In the genomic region with DNA sequence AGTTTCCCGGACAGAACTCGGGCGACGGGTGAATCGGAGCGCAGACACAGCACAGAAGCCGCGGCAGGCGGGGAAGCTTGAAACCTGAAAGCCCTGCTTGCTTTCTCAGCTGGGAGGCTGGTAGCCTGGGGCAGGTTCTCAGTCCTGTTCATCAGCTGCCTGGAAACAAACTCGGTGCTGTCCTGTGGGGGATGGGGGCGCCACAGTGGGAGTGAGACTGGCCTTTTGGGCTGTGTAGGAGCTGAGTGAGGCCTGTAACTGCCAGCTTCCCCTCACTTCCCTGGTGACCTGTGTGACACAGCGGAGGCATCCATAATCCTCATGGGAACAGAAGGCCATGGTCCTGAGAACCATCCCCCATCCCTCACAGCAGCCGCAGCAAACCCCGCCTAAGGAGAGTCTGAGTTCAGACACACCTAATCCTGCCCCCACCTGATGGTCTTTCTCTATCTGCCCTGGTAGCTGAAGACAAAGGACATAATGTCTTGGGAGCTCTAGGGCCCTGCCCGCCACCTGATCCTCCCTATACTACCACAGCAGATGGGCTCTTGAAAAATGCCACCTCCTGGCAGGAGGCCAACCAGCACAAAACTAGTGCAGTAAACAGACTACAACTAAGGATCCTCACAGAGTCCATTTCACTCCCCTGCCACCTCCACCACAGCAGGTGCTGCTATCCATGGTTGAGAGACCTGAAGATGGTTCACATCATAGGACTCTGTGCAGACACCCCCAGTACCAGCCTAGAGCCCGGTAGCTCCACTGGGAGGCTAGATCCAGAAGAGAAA, we compare ENCODE assay signal across 17 cellular contexts. TPM values are rescaled to one million over a fixed set of nuclear protein-coding genes. Genes with fewer than 3 reads are reported as not detected.
DNase-seq lines count a peak whose midpoint lies in the region; ATAC-seq and TF ChIP-seq lines count a peak whose summit lies in the region.
"Had no signal": no experiment of that assay in that cellular context is flagged by ENCODE, and none has a peak within 500 bp of the region (broad histone marks: within the 10 kb centered on the region; RNA-seq: fewer than 3 reads in every experiment).

No MANE protein-coding gene starts in this region.

- WGBS in transverse colon (ENCODE audit: low coverage in 1 of 2), 2 donors, result 94 to 100% methylated on average over 1 to 16 of the region's 16 CpGs

- DNase-seq in DMS79 (lab: John Stamatoyannopoulos, UW), result peak; percentile 64
- DNase-seq in NCI-H1105 (lab: John Stamatoyannopoulos, UW), result peak; percentile 23
- DNase-seq in NCI-H510A treated with DMSO at 0.1 percent for 48 hours (lab: John Stamatoyannopoulos, UW), result peak; percentile 49
- peak; percentile 83 for DNase-seq in islet precursor cell
- DNase-seq in H4 (ENCODE audit: low spot score), result no peak
- DNase-seq in DMS114 treated with DMSO at 0.1 percent for 48 hours (lab: John Stamatoyannopoulos, UW; ENCODE audit: unreplicated experiment), result no peak
- DNase-seq in transverse colon, result no peak
- DNase-seq: activated CD4-positive, alpha-beta memory T cell treated with anti-CD3 and anti-CD28 coated beads for 36 hours; activated T-cell treated with anti-CD3 and anti-CD28 coated beads, Interleukin-2, amount 50 U/mL, for 24 hours; body of pancreas; mammary epithelial cell; natural killer cell; upper lobe of left lung had no signal

- H3K36me3 ChIP-seq in transverse colon, result no peaks in the 10 kb centered on the region
- H3K36me3 ChIP-seq: upper lobe of left lung had no signal

- H3K27ac ChIP-seq in transverse colon, result no peak overlapping the region
- H3K27ac ChIP-seq: body of pancreas, upper lobe of left lung had no signal

- intact Hi-C loops in transverse colon (cut with DNase I; ENCODE audit: low total_unique reads), result no loop called here

- ATAC-seq in GM18511 (IDR thresholded peaks at IDR 0.05; ENCODE audit: unreplicated experiment), result no peak
- ATAC-seq: activated naive CD4-positive, alpha-beta T cell treated with anti-CD3 and anti-CD28 coated beads, Interleukin-2, amount 50 U/mL, for 72 hours; body of pancreas; natural killer cell; stimulated activated effector memory CD8-positive, alpha-beta T cell treated with anti-CD3 and anti-CD28 coated beads, Interleukin-12 subunit alpha, Interleukin-12 subunit beta, amount 100 ng/mL, for 72 hours had no signal

- no peaks in the 10 kb centered on the region for H3K27me3 ChIP-seq in transverse colon
- H3K27me3 ChIP-seq: body of pancreas, upper lobe of left lung had no signal

- in situ Hi-C loops in transverse colon (cut with MboI; ENCODE audit: low pct_ligation_motif_present in 1 of 4, low pct_unique_long_range_greater_than_20kb in 1 of 4, low sequenced_read_pairs in 3 of 4), result loop anchor here in 2 of 4 donors (10.0 to 25.0 kb wide), 3 partner anchors 61 to 429 kb away; no protein-coding TSS in a partner anchor

- TF ChIP-seq POLR2A in transverse colon (IDR thresholded peaks at IDR 0.05), result no peak

- TF ChIP-seq EP300 in transverse colon (IDR thresholded peaks at IDR 0.05; ENCODE audit: low read depth), result no peak

- no peaks in the 10 kb centered on the region for H3K9me3 ChIP-seq in transverse colon
- H3K9me3 ChIP-seq: body of pancreas, upper lobe of left lung had no signal

- no peak for TF ChIP-seq CTCF in transverse colon (IDR thresholded peaks at IDR 0.05)

- no peaks in the 10 kb centered on the region for H3K4me1 ChIP-seq in transverse colon
- H3K4me1 ChIP-seq: body of pancreas, upper lobe of left lung had no signal

- no peak overlapping the region for H3K4me3 ChIP-seq in transverse colon
- H3K4me3 ChIP-seq: body of pancreas, upper lobe of left lung had no signal

RNA-seq across cellular contexts. Expression of a gene that starts 52.7 kb away (rescaled TPM):
- total RNA-seq in H4 (2014; rRNA removed; shearing (Covaris generic)), result 5.5 and 6.9 TPM in 2 replicates
- 100 to 1,000 TPM in 1 of 4 donors, 10 to 100 TPM in 3; 34.8 to 277 (median 60.6) TPM for total RNA-seq in transverse colon
- total RNA-seq: NCI-H460 had no signal

Comparison
In these comparisons a context has a peak if more than half of its experiments do, and no peak if none do; other contexts are left out.
1. DNase-seq: peak in DMS79 (single experiment), NCI-H1105 (single experiment), NCI-H510A treated with DMSO at 0.1 percent for 48 hours (single experiment) and islet precursor cell (single experiment); none in H4 (single experiment), DMS114 treated with DMSO at 0.1 percent for 48 hours (single experiment) and transverse colon (single experiment).